ENCODE assay signal across 8 cellular contexts in genomic region chr21:43884012-43884860, GRCh38. TPM values are rescaled to one million over a fixed set of nuclear protein-coding genes. Genes with fewer than 3 reads are reported as not detected.
DNase-seq lines count a peak whose midpoint lies in the region; ATAC-seq and TF ChIP-seq lines count a peak whose summit lies in the region.

No MANE protein-coding gene starts in this region.

- peaks cover 6 to 45% (median 27%) of the 10 kb centered on the region in 4 donors for H3K4me1 ChIP-seq in liver (ENCODE audit: control insufficient read depth in 4 of 4, insufficient read depth in 4 of 4, low read length in 3 of 4)

- peak overlapping the region; percentile 55 to 62 for H3K27ac ChIP-seq in liver (ENCODE audit: low read depth in 1 of 2, low read length in 2 of 2)

- H3K36me3 ChIP-seq in liver (ENCODE audit: control insufficient read depth in 4 of 4, insufficient read depth in 3 of 4, low read depth in 1 of 4, low read length in 3 of 4), result no peaks in the 10 kb centered on the region

- no peak overlapping the region for H3K4me3 ChIP-seq in liver (ENCODE audit: low read depth in 1 of 3, low read length in 3 of 3)

- WGBS in liver, result 48% methylated on average over 16 of the region's 16 CpGs

- ATAC-seq in GM19397 (IDR thresholded peaks at IDR 0.05; ENCODE audit: unreplicated experiment), result no peak

- no peak overlapping the region for H3K9ac ChIP-seq in liver (ENCODE audit: low read depth in 1 of 2, low read length in 2 of 2)

- H3K27me3 ChIP-seq in liver (ENCODE audit: control insufficient read depth in 4 of 4, insufficient read depth in 4 of 4, low read length in 3 of 4), result no peaks in the 10 kb centered on the region

- TF ChIP-seq RAD21 in liver (IDR thresholded peaks at IDR 0.05), result no peak

- peak; percentile 85 for DNase-seq in GF-D8 (lab: John Stamatoyannopoulos, UW)
- DNase-seq in NCI-H146 (lab: John Stamatoyannopoulos, UW), result peak; percentile 60
- DNase-seq in amniotic epithelial cell (ENCODE audit: low read depth), result peak; percentile 59
- no peak for DNase-seq in Ammon's horn (ENCODE audit: low spot score)
- DNase-seq in NCI-H1694 treated with DMSO at 0.1 percent for 48 hours (lab: John Stamatoyannopoulos, UW), result no peak
- no peak for DNase-seq in NCI-H2081 treated with DMSO at 0.1 percent for 48 hours (lab: John Stamatoyannopoulos, UW)

- TF ChIP-seq CTCF in liver (IDR thresholded peaks at IDR 0.05; ENCODE audit: low read depth, low read length, missing input control), result no peak

- H3K9me3 ChIP-seq in liver (ENCODE audit: control insufficient read depth in 4 of 4, low read length in 3 of 4), result no peaks in the 10 kb centered on the region

TF ChIP-seq in liver, 16 proteins besides CTCF, POLR2A, EP300 and RAD21:
- TF ChIP-seq ZBTB33 (IDR thresholded peaks at IDR 0.05) (no peak), JUND (IDR thresholded peaks at IDR 0.05) (peak in 1 of 2 donors; percentile 37)

RNA-seq across cellular contexts. Expression of gene AGPAT3, which starts 19.2 kb away (rescaled TPM):
- 100 to 1,000 TPM in 1 of 2 donors, 10 to 100 TPM in 1; 60.7 to 148 TPM for total RNA-seq in liver
- 10 to 100 TPM; 32.3 to 58.9 TPM for polyA plus RNA-seq in liver

Comparison
In these comparisons a context has a peak if more than half of its experiments do, and no peak if none do; other contexts are left out.
1. DNase-seq: peak in GF-D8 (single experiment), NCI-H146 (single experiment) and amniotic epithelial cell (single experiment); none in Ammon's horn (single experiment), NCI-H1694 treated with DMSO at 0.1 percent for 48 hours (single experiment) and NCI-H2081 treated with DMSO at 0.1 percent for 48 hours (single experiment).